Comparison of ENCODE assay signal across 15 cellular contexts in the genomic region with DNA sequence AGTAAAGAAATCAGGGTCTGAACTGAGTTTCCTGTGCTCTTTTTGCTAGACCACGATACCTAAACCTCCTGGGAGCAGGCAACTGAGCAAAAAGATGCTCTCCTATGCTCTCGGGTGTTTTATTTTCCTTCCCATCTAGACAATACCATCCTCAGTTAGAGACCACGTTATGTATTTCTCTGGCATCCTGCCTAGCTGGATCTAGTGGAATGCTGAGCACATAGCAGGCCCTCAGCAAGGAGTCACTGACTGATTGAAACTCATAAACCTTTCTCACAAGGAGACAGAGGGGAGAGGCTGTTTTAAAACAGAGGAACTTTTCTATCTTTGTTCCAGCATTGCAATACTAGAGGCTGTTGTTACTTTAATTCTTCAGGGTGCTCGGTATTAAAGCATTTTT.
DNase-seq lines count a peak whose midpoint lies in the region; ATAC-seq, FAIRE-seq and TF ChIP-seq lines count a peak whose summit lies in the region.
"Had no signal": no experiment of that assay in that cellular context is flagged by ENCODE, and none has a peak within 500 bp of the region (broad histone marks: within the 10 kb centered on the region; RNA-seq: fewer than 3 reads in every experiment).

No MANE protein-coding gene starts in this region.

- H3K27ac Mint-ChIP-seq in WTC11 (no peak overlapping the region), immature natural killer cell (peak overlapping the region in 2 of 6 donors; percentile 46 to 50), type B pancreatic cell (peak overlapping the region; percentile 76), H9 (no peak overlapping the region)

- no peak overlapping the region for H4K8ac ChIP-seq in H9 (replicated peaks; ENCODE audit: insufficient read length, low read depth, low read length)

- H3K9ac ChIP-seq in H9 (ENCODE audit: extremely low read depth, insufficient read length, low read length): no peak overlapping the region
- H3K9ac ChIP-seq: KMS-11 had no signal

- POLR2A ChIA-PET in WTC11 (lab: Charles Lee): no interaction called here

- no peaks in the 10 kb centered on the region for H3K79me1 ChIP-seq in H9 (ENCODE audit: insufficient read depth, low read depth, low read length, poor library complexity, severe bottlenecking)

- no peak overlapping the region for H2BK20ac ChIP-seq in H9 (ENCODE audit: low read depth, low read length, poor library complexity, severe bottlenecking)

- no peaks in the 10 kb centered on the region for H3K27me3 ChIP-seq in H9 (ENCODE audit: insufficient read depth, low read length)

- no peak overlapping the region for H4K91ac ChIP-seq in H9 (ENCODE audit: insufficient read length, low read depth, low read length)

- no peaks in the 10 kb centered on the region for H3K23me2 ChIP-seq in H9 (ENCODE audit: insufficient read length, low read depth, low read length, poor library complexity, severe bottlenecking)

- H3K56ac ChIP-seq in H9 (ENCODE audit: insufficient read length, low read depth, low read length): no peak overlapping the region

- CTCF ChIA-PET in WTC11 (lab: Charles Lee): no interaction called here

- H2BK15ac ChIP-seq in H9 (ENCODE audit: low read depth, low read length): no peak overlapping the region

- no peaks in the 10 kb centered on the region for H3K36me3 Mint-ChIP-seq in WTC11
- H3K36me3 Mint-ChIP-seq in immature natural killer cell: no peaks in the 10 kb centered on the region
- peaks cover 3% of the 10 kb centered on the region for H3K36me3 Mint-ChIP-seq in type B pancreatic cell
- peaks cover 0 to 4% (median 0%) of the 10 kb centered on the region in 3 experiments; a peak in 2 of 7 replicates for H3K36me3 Mint-ChIP-seq in H9 (ENCODE audit: insufficient read depth in 1 of 3, low read depth in 3 of 3)

- H3K4me2 ChIP-seq in H9 (ENCODE audit: insufficient read depth, insufficient read length, low read length): no peak overlapping the region
- H3K4me2 ChIP-seq: KMS-11 had no signal

- no peak overlapping the region for H3K14ac ChIP-seq in H9 (ENCODE audit: insufficient read depth, low read length)

- ATAC-seq in WTC11: peak; percentile 47; the same call in 1 of the 2 replicates
- ATAC-seq: SK-N-SH treated with all-trans-retinoic acid at 6 μM for 48 hours had no signal

- TF ChIP-seq CTCF in WTC11 (IDR thresholded peaks at IDR 0.05) (no peak), type B pancreatic cell (conservative IDR thresholded peaks at IDR 0.05) (no peak), D721Med (IDR thresholded peaks at IDR 0.05; ENCODE audit: insufficient read depth, missing control alignments) (no peak), H9 (conservative IDR thresholded peaks at IDR 0.05) (no peak)

- peaks cover 10% of the 10 kb centered on the region for H3K9me3 Mint-ChIP-seq in WTC11
- H3K9me3 Mint-ChIP-seq in immature natural killer cell: peaks cover 0 to 2% (median 0%) of the 10 kb centered on the region in 6 donors
- peaks cover 10% of the 10 kb centered on the region for H3K9me3 Mint-ChIP-seq in type B pancreatic cell
- no peaks in the 10 kb centered on the region; a peak in 1 of 5 replicates for H3K9me3 Mint-ChIP-seq in H9
- H3K9me3 Mint-ChIP-seq: activated T-cell treated with anti-CD3 and anti-CD28 coated beads, Interleukin-2, amount 50 U/mL, for 4 hours had no signal

- no peaks in the 10 kb centered on the region for H3K4me1 ChIP-seq in H9 (ENCODE audit: insufficient read depth, low read length)
- H3K4me1 ChIP-seq: Caco-2 had no signal

- no peak overlapping the region for H2BK5ac ChIP-seq in H9 (ENCODE audit: insufficient read length, low read length)

- no peak overlapping the region for H2BK120ac ChIP-seq in H9 (ENCODE audit: low read depth, low read length, poor library complexity, severe bottlenecking)

- H4K20me1 ChIP-seq in H9 (ENCODE audit: control insufficient read depth, insufficient read depth, insufficient read length): no peaks in the 10 kb centered on the region

- no peak overlapping the region for H3K4me3 Mint-ChIP-seq in WTC11
- peak overlapping the region; percentile 62 to 93 (median 78) for H3K4me3 Mint-ChIP-seq in immature natural killer cell
- H3K4me3 Mint-ChIP-seq in type B pancreatic cell: peak overlapping the region; percentile 55
- no peak overlapping the region for H3K4me3 Mint-ChIP-seq in H9
- H3K4me3 Mint-ChIP-seq: activated T-cell treated with anti-CD3 and anti-CD28 coated beads, Interleukin-2, amount 50 U/mL, for 4 hours had no signal

- no peak overlapping the region for H3K18ac ChIP-seq in H9 (ENCODE audit: insufficient read length, low read depth, low read length)

- no peak overlapping the region for H3K27ac ChIP-seq in H9 (ENCODE audit: insufficient read length, low read depth, low read length)
- H3K27ac ChIP-seq: 22Rv1, KMS-11 had no signal

- H3T11ph ChIP-seq in H9 (ENCODE audit: low read length): no peak overlapping the region

- H2AFZ ChIP-seq in H9 (ENCODE audit: low read length): no peak overlapping the region

- no peak for FAIRE-seq in D721Med (lab: Jason Lieb, UNC)

- no peak overlapping the region for H2BK12ac ChIP-seq in H9 (ENCODE audit: insufficient read length, low read depth, low read length)

- no peak overlapping the region for H3K23ac ChIP-seq in H9 (ENCODE audit: insufficient read length, low read depth, low read length)

- no CpG with 5 or more reads among the region's 4 CpGs for WGBS in H9 (ENCODE audit: extremely low coverage, insufficient read length, low lambda C conversion rate)

- no peak overlapping the region for H3K4ac ChIP-seq in H9 (ENCODE audit: low read depth, low read length)

- H3K79me2 ChIP-seq in H9 (ENCODE audit: insufficient read depth, low read length): no peaks in the 10 kb centered on the region

- no peak overlapping the region for H4K5ac ChIP-seq in H9 (ENCODE audit: insufficient read length, low read depth, low read length)

- H3K4me1 Mint-ChIP-seq in WTC11 (peaks cover 14% of the 10 kb centered on the region), immature natural killer cell (peaks cover 39 to 40% of the 10 kb centered on the region in 2 donors), type B pancreatic cell (ENCODE audit: unreplicated experiment) (peaks cover 20% of the 10 kb centered on the region), H9 (peaks cover 12 to 17% of the 10 kb centered on the region in 2 experiments)

- no peak overlapping the region for H2AK5ac ChIP-seq in H9 (ENCODE audit: insufficient read length, low read length)

- H3K27me3 Mint-ChIP-seq in WTC11 (ENCODE audit: low read depth): no peaks in the 10 kb centered on the region
- peaks cover 0 to 2% (median 1%) of the 10 kb centered on the region in 3 donors for H3K27me3 Mint-ChIP-seq in immature natural killer cell (ENCODE audit: low read depth in 3 of 3)
- peaks cover 8% of the 10 kb centered on the region for H3K27me3 Mint-ChIP-seq in type B pancreatic cell
- no peaks in the 10 kb centered on the region for H3K27me3 Mint-ChIP-seq in H9 (ENCODE audit: low read depth)

- DNase-seq in DMS 273 (lab: John Stamatoyannopoulos, UW; ENCODE audit: unreplicated experiment): peak; percentile 2
- DNase-seq in DMS 273 treated with DMSO at 0.1 percent for 48 hours (lab: John Stamatoyannopoulos, UW): no peak
- no peak for DNase-seq in WTC11 (ENCODE audit: low spot score)
- no peak for DNase-seq in immature natural killer cell
- no peak for DNase-seq in type B pancreatic cell (ENCODE audit: extremely low spot score, unreplicated experiment)
- DNase-seq in D721Med (ENCODE audit: insufficient read length, low spot score): no peak
- no peak for DNase-seq in H9
- DNase-seq in HPDE6-E6E7 (ENCODE audit: extremely low spot score): no peak
- DNase-seq: activated T-cell treated with anti-CD3 and anti-CD28 coated beads, Interleukin-2, amount 50 U/mL, for 4 hours; Caco-2; NCI-H2081; stimulated activated CD4-positive, alpha-beta T cell treated with anti-CD3 and anti-CD28 coated beads, Interleukin-12 subunit alpha, Interleukin-12 subunit beta, amount 100 ng/mL, for 4 hours had no signal

- H3K9me3 ChIP-seq in H9 (ENCODE audit: control insufficient read depth, low read depth, low read length): no peaks in the 10 kb centered on the region
- H3K9me3 ChIP-seq: Caco-2 had no signal

TF ChIP-seq in WTC11, 78 proteins besides CTCF, POLR2A, EP300 and RAD21:
- TF ChIP-seq, protein P1, sequence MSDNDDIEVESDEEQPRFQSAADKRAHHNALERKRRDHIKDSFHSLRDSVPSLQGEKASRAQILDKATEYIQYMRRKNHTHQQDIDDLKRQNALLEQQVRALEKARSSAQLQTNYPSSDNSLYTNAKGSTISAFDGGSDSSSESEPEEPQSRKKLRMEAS (CRISPR knock-in tag; IDR thresholded peaks at IDR 0.05): no peak
- TF ChIP-seq NR2C2 (CRISPR knock-in tag; IDR thresholded peaks at IDR 0.05) (no peak), ETV6 (CRISPR knock-in tag; IDR thresholded peaks at IDR 0.05) (no peak), GABPB1 (CRISPR knock-in tag; IDR thresholded peaks at IDR 0.05) (no peak), ZNF232 (CRISPR knock-in tag; IDR thresholded peaks at IDR 0.05) (no peak)
- TF ChIP-seq, protein P2, sequence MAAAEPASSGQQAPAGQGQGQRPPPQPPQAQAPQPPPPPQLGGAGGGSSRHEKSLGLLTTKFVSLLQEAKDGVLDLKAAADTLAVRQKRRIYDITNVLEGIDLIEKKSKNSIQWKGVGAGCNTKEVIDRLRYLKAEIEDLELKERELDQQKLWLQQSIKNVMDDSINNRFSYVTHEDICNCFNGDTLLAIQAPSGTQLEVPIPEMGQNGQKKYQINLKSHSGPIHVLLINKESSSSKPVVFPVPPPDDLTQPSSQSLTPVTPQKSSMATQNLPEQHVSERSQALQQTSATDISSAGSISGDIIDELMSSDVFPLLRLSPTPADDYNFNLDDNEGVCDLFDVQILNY (CRISPR knock-in tag; IDR thresholded peaks at IDR 0.05): no peak
- TF ChIP-seq, protein P3, sequence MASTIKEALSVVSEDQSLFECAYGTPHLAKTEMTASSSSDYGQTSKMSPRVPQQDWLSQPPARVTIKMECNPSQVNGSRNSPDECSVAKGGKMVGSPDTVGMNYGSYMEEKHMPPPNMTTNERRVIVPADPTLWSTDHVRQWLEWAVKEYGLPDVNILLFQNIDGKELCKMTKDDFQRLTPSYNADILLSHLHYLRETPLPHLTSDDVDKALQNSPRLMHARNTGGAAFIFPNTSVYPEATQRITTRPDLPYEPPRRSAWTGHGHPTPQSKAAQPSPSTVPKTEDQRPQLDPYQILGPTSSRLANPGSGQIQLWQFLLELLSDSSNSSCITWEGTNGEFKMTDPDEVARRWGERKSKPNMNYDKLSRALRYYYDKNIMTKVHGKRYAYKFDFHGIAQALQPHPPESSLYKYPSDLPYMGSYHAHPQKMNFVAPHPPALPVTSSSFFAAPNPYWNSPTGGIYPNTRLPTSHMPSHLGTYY (CRISPR knock-in tag; IDR thresholded peaks at IDR 0.05): no peak

Comparison
In these comparisons a context has a peak if more than half of its experiments do, and no peak if none do; other contexts are left out.
1. H3K4me3 Mint-ChIP-seq: peak in immature natural killer cell (5 of 5) and type B pancreatic cell (single experiment); none in WTC11 (single experiment) and H9 (0 of 2).